ENCODE assay signal across 8 cellular contexts in genomic region chr7:124930173-124930623, GRCh38. TPM values are rescaled to one million over a fixed set of nuclear protein-coding genes. Genes with fewer than 3 reads are reported as not detected.
DNase-seq lines count a peak whose midpoint lies in the region; ATAC-seq and TF ChIP-seq lines count a peak whose summit lies in the region.

No MANE protein-coding gene starts in this region.

- H3K36me3 ChIP-seq in left ventricle myocardium inferior, result peaks cover 9% of the 10 kb centered on the region
- H3K36me3 ChIP-seq in lung (ENCODE audit: control insufficient read depth in 2 of 2, insufficient read depth in 2 of 2, low read length in 2 of 2), result no peaks in the 10 kb centered on the region
- peaks cover 4% of the 10 kb centered on the region for H3K36me3 ChIP-seq in urinary bladder (ENCODE audit: insufficient read depth)

- TF ChIP-seq CTCF in left ventricle myocardium inferior (IDR thresholded peaks at IDR 0.05; ENCODE audit: borderline replicate concordance), result no peak
- no peak for TF ChIP-seq CTCF in lung (IDR thresholded peaks at IDR 0.05; ENCODE audit: control extremely low read depth, extremely low read depth)

- H3K4me1 ChIP-seq in left ventricle myocardium inferior (peaks cover 41% of the 10 kb centered on the region), lung (ENCODE audit: control insufficient read depth in 2 of 2, insufficient read depth in 2 of 2, low read length in 2 of 2) (peaks cover 1 to 9% of the 10 kb centered on the region in 2 donors), urinary bladder (ENCODE audit: insufficient read depth) (no peaks in the 10 kb centered on the region)

- no peak for ATAC-seq in lung (ENCODE audit: insufficient read depth, low FRiP score)
- ATAC-seq in GM19324 (IDR thresholded peaks at IDR 0.05; ENCODE audit: low FRiP score, unreplicated experiment), result no peak
- no peak for ATAC-seq in HG02884 (IDR thresholded peaks at IDR 0.05; ENCODE audit: unreplicated experiment)

- H3K9me3 ChIP-seq in left ventricle myocardium inferior (replicated peaks) (no peaks in the 10 kb centered on the region), lung (ENCODE audit: control insufficient read depth in 2 of 2, insufficient read depth in 1 of 2, low read length in 1 of 2) (no peaks in the 10 kb centered on the region)

- H3K27me3 ChIP-seq in left ventricle myocardium inferior (ENCODE audit: low read depth) (no peaks in the 10 kb centered on the region), lung (ENCODE audit: control insufficient read depth, insufficient read depth) (no peaks in the 10 kb centered on the region)

- intact Hi-C loops in left ventricle myocardium inferior (cut with micrococcal nuclease), result no loop called here
- intact Hi-C loops in cardiac septum (cut with DNase I), result no loop called here

- WGBS in lung, 2 donors, result 4 to 22% methylated on average over 1 of the region's 1 CpG
- 14% methylated on average over 1 of the region's 1 CpG for WGBS in urinary bladder

- no peak for DNase-seq in left ventricle myocardium inferior
- DNase-seq in cardiac septum (ENCODE audit: low spot score), result no peak
- no peak for DNase-seq in lung (ENCODE audit: low spot score)
- no peak for DNase-seq in NCI-H146 treated with DMSO at 0.1 percent for 48 hours (lab: John Stamatoyannopoulos, UW; ENCODE audit: unreplicated experiment)

- H3K4me3 ChIP-seq in left ventricle myocardium inferior (peak overlapping the region; percentile 74), lung (no peak overlapping the region), urinary bladder (ENCODE audit: low read depth, low read length) (peak overlapping the region; percentile 14)

- H3K27ac ChIP-seq in left ventricle myocardium inferior (replicated peaks) (peak overlapping the region; percentile 85), angular gyrus (ENCODE audit: low read depth, low read length) (peak overlapping the region; percentile 87), lung (ENCODE audit: low read depth in 1 of 2, low read length in 1 of 2) (peak overlapping the region; percentile 66 to 86), urinary bladder (ENCODE audit: low read depth) (no peak overlapping the region)

RNA-seq across cellular contexts. Expression of gene POT1, which starts 0.6 kb away (rescaled TPM):
- total RNA-seq in left ventricle myocardium inferior (14.3 TPM), cardiac septum (14.6 TPM), lung (10 to 100 TPM; 15.0 to 93.7 TPM), urinary bladder (134 TPM)
- polyA plus RNA-seq in lung (1 to 10 TPM; 6.9 to 9.4 TPM), urinary bladder (15.9 TPM)
